Comparison of ENCODE assay signal across 3 cellular contexts in the genomic region with DNA sequence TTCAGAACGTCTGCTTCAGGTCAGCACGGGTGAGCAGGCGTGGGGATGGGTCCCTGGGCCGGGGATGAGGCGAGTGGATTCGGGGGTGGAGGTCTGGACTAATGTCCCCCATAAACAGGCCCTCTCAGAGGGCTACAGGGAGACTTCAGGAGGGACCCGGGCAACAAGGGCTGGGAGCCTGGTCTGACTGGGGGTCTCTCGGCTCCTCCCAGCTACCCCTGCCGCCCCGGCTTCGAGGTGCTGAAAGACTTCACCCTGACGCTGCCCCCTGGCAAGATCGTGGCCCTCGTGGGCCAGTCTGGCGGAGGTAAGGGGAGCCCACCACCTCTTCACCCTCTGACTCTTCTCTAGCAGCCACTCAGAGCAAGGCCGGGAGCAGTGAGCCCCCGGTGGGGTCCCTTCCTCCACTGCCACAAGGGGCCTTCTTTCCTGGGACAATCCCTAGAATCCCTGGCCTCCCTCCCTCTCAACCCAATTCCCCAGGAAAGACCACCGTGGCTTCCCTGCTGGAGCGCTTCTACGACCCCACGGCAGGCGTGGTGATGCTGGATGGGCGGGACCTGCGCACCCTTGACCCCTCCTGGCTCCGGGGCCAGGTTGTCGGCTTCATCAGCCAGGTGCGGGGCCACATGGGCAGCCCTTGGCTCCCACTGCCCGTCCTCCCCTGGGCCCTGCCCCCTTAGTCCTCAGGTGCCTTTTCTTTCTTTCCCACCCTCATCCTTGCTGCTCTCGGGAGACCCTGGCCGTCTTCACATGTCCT.
TF ChIP-seq lines count a peak whose summit lies in the region.

No MANE protein-coding gene starts in this region.

TF ChIP-seq in SK-N-SH, 30 proteins besides CTCF, POLR2A, EP300 and RAD21 (continues in another document):
- TF ChIP-seq EZH2phosphoT487 (IDR thresholded peaks at IDR 0.05; ENCODE audit: borderline replicate concordance, low read depth), result no peak
- TF ChIP-seq MXI1 (IDR thresholded peaks at IDR 0.05; ENCODE audit: low read depth, low read length), result no peak
- TF ChIP-seq, protein P1, sequence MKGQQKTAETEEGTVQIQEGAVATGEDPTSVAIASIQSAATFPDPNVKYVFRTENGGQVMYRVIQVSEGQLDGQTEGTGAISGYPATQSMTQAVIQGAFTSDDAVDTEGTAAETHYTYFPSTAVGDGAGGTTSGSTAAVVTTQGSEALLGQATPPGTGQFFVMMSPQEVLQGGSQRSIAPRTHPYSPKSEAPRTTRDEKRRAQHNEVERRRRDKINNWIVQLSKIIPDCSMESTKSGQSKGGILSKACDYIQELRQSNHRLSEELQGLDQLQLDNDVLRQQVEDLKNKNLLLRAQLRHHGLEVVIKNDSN (IDR thresholded peaks at IDR 0.05; ENCODE audit: borderline replicate concordance, low read depth), result no peak
- no peak for TF ChIP-seq TAF1 (IDR thresholded peaks at IDR 0.05; ENCODE audit: borderline replicate concordance, low read depth, low read length)
- no peak for TF ChIP-seq RXRA (IDR thresholded peaks at IDR 0.05; ENCODE audit: borderline replicate concordance, low read depth)
- no peak for TF ChIP-seq NFIC (IDR thresholded peaks at IDR 0.05; ENCODE audit: borderline replicate concordance)
- TF ChIP-seq FOXJ3 (CRISPR knock-in tag; IDR thresholded peaks at IDR 0.05), result no peak
- TF ChIP-seq JUND (IDR thresholded peaks at IDR 0.05), result no peak
- TF ChIP-seq SMC3 (IDR thresholded peaks at IDR 0.05; ENCODE audit: low read depth, low read length), result no peak
- TF ChIP-seq ELF1 (IDR thresholded peaks at IDR 0.05), result no peak
- TF ChIP-seq YY1 (IDR thresholded peaks at IDR 0.05; ENCODE audit: low read depth), result no peak
- no peak for TF ChIP-seq TEAD4 (IDR thresholded peaks at IDR 0.05; ENCODE audit: borderline replicate concordance, insufficient read depth)
- TF ChIP-seq, protein P2, sequence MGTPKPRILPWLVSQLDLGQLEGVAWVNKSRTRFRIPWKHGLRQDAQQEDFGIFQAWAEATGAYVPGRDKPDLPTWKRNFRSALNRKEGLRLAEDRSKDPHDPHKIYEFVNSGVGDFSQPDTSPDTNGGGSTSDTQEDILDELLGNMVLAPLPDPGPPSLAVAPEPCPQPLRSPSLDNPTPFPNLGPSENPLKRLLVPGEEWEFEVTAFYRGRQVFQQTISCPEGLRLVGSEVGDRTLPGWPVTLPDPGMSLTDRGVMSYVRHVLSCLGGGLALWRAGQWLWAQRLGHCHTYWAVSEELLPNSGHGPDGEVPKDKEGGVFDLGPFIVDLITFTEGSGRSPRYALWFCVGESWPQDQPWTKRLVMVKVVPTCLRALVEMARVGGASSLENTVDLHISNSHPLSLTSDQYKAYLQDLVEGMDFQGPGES (IDR thresholded peaks at IDR 0.05; ENCODE audit: low read depth, low read length), result no peak
- no peak for TF ChIP-seq POLR2AphosphoS5 (IDR thresholded peaks at IDR 0.05; ENCODE audit: low read depth, low read length)
- no peak for TF ChIP-seq NRF1 (IDR thresholded peaks at IDR 0.05; ENCODE audit: low read depth, low read length)
- TF ChIP-seq GATA2 (CRISPR knock-in tag; IDR thresholded peaks at IDR 0.05), result no peak
- TF ChIP-seq, protein P3, sequence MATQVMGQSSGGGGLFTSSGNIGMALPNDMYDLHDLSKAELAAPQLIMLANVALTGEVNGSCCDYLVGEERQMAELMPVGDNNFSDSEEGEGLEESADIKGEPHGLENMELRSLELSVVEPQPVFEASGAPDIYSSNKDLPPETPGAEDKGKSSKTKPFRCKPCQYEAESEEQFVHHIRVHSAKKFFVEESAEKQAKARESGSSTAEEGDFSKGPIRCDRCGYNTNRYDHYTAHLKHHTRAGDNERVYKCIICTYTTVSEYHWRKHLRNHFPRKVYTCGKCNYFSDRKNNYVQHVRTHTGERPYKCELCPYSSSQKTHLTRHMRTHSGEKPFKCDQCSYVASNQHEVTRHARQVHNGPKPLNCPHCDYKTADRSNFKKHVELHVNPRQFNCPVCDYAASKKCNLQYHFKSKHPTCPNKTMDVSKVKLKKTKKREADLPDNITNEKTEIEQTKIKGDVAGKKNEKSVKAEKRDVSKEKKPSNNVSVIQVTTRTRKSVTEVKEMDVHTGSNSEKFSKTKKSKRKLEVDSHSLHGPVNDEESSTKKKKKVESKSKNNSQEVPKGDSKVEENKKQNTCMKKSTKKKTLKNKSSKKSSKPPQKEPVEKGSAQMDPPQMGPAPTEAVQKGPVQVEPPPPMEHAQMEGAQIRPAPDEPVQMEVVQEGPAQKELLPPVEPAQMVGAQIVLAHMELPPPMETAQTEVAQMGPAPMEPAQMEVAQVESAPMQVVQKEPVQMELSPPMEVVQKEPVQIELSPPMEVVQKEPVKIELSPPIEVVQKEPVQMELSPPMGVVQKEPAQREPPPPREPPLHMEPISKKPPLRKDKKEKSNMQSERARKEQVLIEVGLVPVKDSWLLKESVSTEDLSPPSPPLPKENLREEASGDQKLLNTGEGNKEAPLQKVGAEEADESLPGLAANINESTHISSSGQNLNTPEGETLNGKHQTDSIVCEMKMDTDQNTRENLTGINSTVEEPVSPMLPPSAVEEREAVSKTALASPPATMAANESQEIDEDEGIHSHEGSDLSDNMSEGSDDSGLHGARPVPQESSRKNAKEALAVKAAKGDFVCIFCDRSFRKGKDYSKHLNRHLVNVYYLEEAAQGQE (IDR thresholded peaks at IDR 0.05; ENCODE audit: low read depth, low read length), result no peak

TF ChIP-seq in SK-N-SH treated with all-trans-retinoic acid at 6 μM for 48 hours, 23 proteins besides CTCF, POLR2A, EP300 and RAD21 (continues in another document):
- TF ChIP-seq ZC3H10 (CRISPR knock-in tag; IDR thresholded peaks at IDR 0.05), result no peak
- no peak for TF ChIP-seq ESRRG (CRISPR knock-in tag; IDR thresholded peaks at IDR 0.05)
- TF ChIP-seq, protein P4, sequence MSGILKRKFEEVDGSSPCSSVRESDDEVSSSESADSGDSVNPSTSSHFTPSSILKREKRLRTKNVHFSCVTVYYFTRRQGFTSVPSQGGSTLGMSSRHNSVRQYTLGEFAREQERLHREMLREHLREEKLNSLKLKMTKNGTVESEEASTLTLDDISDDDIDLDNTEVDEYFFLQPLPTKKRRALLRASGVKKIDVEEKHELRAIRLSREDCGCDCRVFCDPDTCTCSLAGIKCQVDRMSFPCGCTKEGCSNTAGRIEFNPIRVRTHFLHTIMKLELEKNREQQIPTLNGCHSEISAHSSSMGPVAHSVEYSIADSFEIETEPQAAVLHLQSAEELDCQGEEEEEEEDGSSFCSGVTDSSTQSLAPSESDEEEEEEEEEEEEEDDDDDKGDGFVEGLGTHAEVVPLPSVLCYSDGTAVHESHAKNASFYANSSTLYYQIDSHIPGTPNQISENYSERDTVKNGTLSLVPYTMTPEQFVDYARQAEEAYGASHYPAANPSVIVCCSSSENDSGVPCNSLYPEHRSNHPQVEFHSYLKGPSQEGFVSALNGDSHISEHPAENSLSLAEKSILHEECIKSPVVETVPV (CRISPR knock-in tag; IDR thresholded peaks at IDR 0.05), result no peak
- TF ChIP-seq, protein P5, sequence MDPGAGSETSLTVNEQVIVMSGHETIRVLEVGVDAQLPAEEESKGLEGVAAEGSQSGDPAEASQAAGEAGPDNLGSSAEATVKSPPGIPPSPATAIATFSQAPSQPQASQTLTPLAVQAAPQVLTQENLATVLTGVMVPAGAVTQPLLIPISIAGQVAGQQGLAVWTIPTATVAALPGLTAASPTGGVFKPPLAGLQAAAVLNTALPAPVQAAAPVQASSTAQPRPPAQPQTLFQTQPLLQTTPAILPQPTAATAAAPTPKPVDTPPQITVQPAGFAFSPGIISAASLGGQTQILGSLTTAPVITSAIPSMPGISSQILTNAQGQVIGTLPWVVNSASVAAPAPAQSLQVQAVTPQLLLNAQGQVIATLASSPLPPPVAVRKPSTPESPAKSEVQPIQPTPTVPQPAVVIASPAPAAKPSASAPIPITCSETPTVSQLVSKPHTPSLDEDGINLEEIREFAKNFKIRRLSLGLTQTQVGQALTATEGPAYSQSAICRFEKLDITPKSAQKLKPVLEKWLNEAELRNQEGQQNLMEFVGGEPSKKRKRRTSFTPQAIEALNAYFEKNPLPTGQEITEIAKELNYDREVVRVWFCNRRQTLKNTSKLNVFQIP (CRISPR knock-in tag; IDR thresholded peaks at IDR 0.05; ENCODE audit: borderline replicate concordance, low read depth), result no peak
- TF ChIP-seq, protein P6, sequence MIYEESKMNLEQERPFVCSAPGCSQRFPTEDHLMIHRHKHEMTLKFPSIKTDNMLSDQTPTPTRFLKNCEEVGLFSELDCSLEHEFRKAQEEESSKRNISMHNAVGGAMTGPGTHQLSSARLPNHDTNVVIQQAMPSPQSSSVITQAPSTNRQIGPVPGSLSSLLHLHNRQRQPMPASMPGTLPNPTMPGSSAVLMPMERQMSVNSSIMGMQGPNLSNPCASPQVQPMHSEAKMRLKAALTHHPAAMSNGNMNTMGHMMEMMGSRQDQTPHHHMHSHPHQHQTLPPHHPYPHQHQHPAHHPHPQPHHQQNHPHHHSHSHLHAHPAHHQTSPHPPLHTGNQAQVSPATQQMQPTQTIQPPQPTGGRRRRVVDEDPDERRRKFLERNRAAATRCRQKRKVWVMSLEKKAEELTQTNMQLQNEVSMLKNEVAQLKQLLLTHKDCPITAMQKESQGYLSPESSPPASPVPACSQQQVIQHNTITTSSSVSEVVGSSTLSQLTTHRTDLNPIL (CRISPR knock-in tag; IDR thresholded peaks at IDR 0.05; ENCODE audit: low read depth), result no peak
- TF ChIP-seq SNAI2 (CRISPR knock-in tag; IDR thresholded peaks at IDR 0.05), result no peak
- TF ChIP-seq TCF4 (CRISPR knock-in tag; IDR thresholded peaks at IDR 0.05; ENCODE audit: borderline replicate concordance), result no peak
- no peak for TF ChIP-seq RARB (CRISPR knock-in tag; IDR thresholded peaks at IDR 0.05)
- TF ChIP-seq TOX (CRISPR knock-in tag; IDR thresholded peaks at IDR 0.05; ENCODE audit: borderline replicate concordance), result no peak
- no peak for TF ChIP-seq ISL1 (CRISPR knock-in tag; IDR thresholded peaks at IDR 0.05)
- TF ChIP-seq ZFP30 (CRISPR knock-in tag; IDR thresholded peaks at IDR 0.05), result no peak

TF ChIP-seq in K562, 482 proteins besides CTCF, POLR2A, EP300 and RAD21 (continues in another document):
- no peak for TF ChIP-seq MEF2A (IDR thresholded peaks at IDR 0.05; ENCODE audit: control insufficient read depth, low read depth, low read length)
- TF ChIP-seq NRF1 (conservative IDR thresholded peaks at IDR 0.05 in 1 of 2, IDR thresholded peaks at IDR 0.05 in 1 of 2), result no peak
- peak; percentile 34; the same call in 1 of the 2 replicates for TF ChIP-seq ZBTB7A (IDR thresholded peaks at IDR 0.05; ENCODE audit: borderline replicate concordance, control insufficient read depth, low read depth, low read length)
- no peak for TF ChIP-seq KLF6 (CRISPR knock-in tag; IDR thresholded peaks at IDR 0.05; ENCODE audit: borderline replicate concordance)
- 0 out of 2 replicates have a peak, but pooled peaks have one; percentile 10 for TF ChIP-seq ETV5 (CRISPR knock-in tag; IDR thresholded peaks at IDR 0.05; ENCODE audit: low read depth)
- TF ChIP-seq, protein P7, sequence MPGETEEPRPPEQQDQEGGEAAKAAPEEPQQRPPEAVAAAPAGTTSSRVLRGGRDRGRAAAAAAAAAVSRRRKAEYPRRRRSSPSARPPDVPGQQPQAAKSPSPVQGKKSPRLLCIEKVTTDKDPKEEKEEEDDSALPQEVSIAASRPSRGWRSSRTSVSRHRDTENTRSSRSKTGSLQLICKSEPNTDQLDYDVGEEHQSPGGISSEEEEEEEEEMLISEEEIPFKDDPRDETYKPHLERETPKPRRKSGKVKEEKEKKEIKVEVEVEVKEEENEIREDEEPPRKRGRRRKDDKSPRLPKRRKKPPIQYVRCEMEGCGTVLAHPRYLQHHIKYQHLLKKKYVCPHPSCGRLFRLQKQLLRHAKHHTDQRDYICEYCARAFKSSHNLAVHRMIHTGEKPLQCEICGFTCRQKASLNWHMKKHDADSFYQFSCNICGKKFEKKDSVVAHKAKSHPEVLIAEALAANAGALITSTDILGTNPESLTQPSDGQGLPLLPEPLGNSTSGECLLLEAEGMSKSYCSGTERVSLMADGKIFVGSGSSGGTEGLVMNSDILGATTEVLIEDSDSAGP (CRISPR knock-in tag; IDR thresholded peaks at IDR 0.05), result no peak
- TF ChIP-seq PCBP2 (IDR thresholded peaks at IDR 0.05; ENCODE audit: low read depth, low read length, poor library complexity, severe bottlenecking), result no peak
- TF ChIP-seq CBX1 (IDR thresholded peaks at IDR 0.05; ENCODE audit: low read depth), result no peak
- no peak for TF ChIP-seq TGIF2 (CRISPR knock-in tag; IDR thresholded peaks at IDR 0.05)
- TF ChIP-seq TAL1 (IDR thresholded peaks at IDR 0.05), result no peak
- TF ChIP-seq MTF1 (CRISPR knock-in tag; IDR thresholded peaks at IDR 0.05; ENCODE audit: borderline replicate concordance), result no peak
- no peak for TF ChIP-seq FOXJ2 (tag; IDR thresholded peaks at IDR 0.05)
- TF ChIP-seq FOXP1 (CRISPR knock-in tag; IDR thresholded peaks at IDR 0.05), result no peak
- no peak for TF ChIP-seq ZFX (CRISPR knock-in tag; IDR thresholded peaks at IDR 0.05)
- TF ChIP-seq, protein P8, sequence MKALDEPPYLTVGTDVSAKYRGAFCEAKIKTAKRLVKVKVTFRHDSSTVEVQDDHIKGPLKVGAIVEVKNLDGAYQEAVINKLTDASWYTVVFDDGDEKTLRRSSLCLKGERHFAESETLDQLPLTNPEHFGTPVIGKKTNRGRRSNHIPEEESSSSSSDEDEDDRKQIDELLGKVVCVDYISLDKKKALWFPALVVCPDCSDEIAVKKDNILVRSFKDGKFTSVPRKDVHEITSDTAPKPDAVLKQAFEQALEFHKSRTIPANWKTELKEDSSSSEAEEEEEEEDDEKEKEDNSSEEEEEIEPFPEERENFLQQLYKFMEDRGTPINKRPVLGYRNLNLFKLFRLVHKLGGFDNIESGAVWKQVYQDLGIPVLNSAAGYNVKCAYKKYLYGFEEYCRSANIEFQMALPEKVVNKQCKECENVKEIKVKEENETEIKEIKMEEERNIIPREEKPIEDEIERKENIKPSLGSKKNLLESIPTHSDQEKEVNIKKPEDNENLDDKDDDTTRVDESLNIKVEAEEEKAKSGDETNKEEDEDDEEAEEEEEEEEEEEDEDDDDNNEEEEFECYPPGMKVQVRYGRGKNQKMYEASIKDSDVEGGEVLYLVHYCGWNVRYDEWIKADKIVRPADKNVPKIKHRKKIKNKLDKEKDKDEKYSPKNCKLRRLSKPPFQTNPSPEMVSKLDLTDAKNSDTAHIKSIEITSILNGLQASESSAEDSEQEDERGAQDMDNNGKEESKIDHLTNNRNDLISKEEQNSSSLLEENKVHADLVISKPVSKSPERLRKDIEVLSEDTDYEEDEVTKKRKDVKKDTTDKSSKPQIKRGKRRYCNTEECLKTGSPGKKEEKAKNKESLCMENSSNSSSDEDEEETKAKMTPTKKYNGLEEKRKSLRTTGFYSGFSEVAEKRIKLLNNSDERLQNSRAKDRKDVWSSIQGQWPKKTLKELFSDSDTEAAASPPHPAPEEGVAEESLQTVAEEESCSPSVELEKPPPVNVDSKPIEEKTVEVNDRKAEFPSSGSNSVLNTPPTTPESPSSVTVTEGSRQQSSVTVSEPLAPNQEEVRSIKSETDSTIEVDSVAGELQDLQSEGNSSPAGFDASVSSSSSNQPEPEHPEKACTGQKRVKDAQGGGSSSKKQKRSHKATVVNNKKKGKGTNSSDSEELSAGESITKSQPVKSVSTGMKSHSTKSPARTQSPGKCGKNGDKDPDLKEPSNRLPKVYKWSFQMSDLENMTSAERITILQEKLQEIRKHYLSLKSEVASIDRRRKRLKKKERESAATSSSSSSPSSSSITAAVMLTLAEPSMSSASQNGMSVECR (CRISPR knock-in tag; IDR thresholded peaks at IDR 0.05), result no peak
- TF ChIP-seq POLR2G (IDR thresholded peaks at IDR 0.05; ENCODE audit: low read depth, low read length), result peak; percentile 28; the same call in 1 of the 2 replicates
- no peak for TF ChIP-seq PCBP1 (IDR thresholded peaks at IDR 0.05; ENCODE audit: low read depth, low read length, poor library complexity, severe bottlenecking)
- no peak for TF ChIP-seq LEF1 (IDR thresholded peaks at IDR 0.05)
- TF ChIP-seq, protein P9, sequence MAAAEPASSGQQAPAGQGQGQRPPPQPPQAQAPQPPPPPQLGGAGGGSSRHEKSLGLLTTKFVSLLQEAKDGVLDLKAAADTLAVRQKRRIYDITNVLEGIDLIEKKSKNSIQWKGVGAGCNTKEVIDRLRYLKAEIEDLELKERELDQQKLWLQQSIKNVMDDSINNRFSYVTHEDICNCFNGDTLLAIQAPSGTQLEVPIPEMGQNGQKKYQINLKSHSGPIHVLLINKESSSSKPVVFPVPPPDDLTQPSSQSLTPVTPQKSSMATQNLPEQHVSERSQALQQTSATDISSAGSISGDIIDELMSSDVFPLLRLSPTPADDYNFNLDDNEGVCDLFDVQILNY (CRISPR knock-in tag; IDR thresholded peaks at IDR 0.05), result no peak
- no peak for TF ChIP-seq SRF (CRISPR knock-in tag; IDR thresholded peaks at IDR 0.05)
